Comparison of ENCODE assay signal across 1 cellular context in genomic region chrX:48945517-48946348, GRCh38.
TF ChIP-seq lines count a peak whose summit lies in the region.

No MANE protein-coding gene starts in this region.

TF ChIP-seq in HEK293, 187 proteins besides CTCF, POLR2A, EP300 and RAD21 (continued from another document):
- TF ChIP-seq ZNF148 (tag by site-specific recombination; IDR thresholded peaks at IDR 0.05; ENCODE audit: borderline replicate concordance) (no peak), ZNF184 (tag by site-specific recombination; IDR thresholded peaks at IDR 0.05) (no peak), ZFP69B (tag by site-specific recombination; IDR thresholded peaks at IDR 0.05) (0 out of 2 replicates have a peak, but pooled peaks have one; percentile 19), ZNF133 (tag by site-specific recombination; IDR thresholded peaks at IDR 0.05) (no peak), YY2 (tag by site-specific recombination; IDR thresholded peaks at IDR 0.05) (no peak), ZNF791 (tag by site-specific recombination; IDR thresholded peaks at IDR 0.05) (no peak), ZNF416 (tag by site-specific recombination; IDR thresholded peaks at IDR 0.05) (no peak), ZNF398 (tag by site-specific recombination; IDR thresholded peaks at IDR 0.05) (no peak), PRDM2 (tag by site-specific recombination; IDR thresholded peaks at IDR 0.05; ENCODE audit: borderline replicate concordance) (no peak)
